ENCODE assay signal across 31 cellular contexts in the genomic region with DNA sequence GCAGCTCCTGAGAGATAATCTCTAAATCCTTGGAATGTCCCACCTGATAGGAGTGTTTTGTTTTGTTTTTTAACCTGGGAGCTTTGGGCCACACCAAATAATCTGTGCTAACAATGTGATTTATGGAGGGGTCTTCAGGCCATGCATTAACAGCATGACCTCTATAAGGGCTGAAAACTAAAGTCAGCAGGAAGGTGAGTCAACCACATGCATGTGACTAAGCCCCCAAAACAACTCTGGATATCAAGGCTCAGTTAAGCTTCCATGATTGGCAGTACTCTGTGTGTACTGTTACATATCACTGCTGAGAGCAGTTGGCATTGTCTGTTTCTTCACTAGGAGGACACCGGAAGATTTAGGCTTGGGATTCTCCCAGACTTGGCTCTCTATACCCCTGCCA. TPM values are rescaled to one million over a fixed set of nuclear protein-coding genes. Genes with fewer than 3 reads are reported as not detected.
A peak's percentile ranks its signal among the peaks of the same experiment; 100 is the strongest.
DNase-seq lines count a peak whose midpoint lies in the region; ATAC-seq, FAIRE-seq and TF ChIP-seq lines count a peak whose summit lies in the region.
"Had no signal": no experiment of that assay in that cellular context is flagged by ENCODE, and none has a peak within 500 bp of the region (broad histone marks: within the 10 kb centered on the region; RNA-seq: fewer than 3 reads in every experiment).

No MANE protein-coding gene starts in this region.

- H3K4me3 ChIP-seq in astrocyte (ENCODE audit: insufficient read depth, low read depth, low read length): no peak overlapping the region
- no peak overlapping the region for H3K4me3 ChIP-seq in neural progenitor cell
- H3K4me3 ChIP-seq: adrenal gland, esophagus squamous epithelium, gastroesophageal sphincter, mucosa of descending colon, prostate gland had no signal

- H3K27me3 ChIP-seq in astrocyte (ENCODE audit: insufficient read depth, low read length): no peaks in the 10 kb centered on the region
- no peaks in the 10 kb centered on the region for H3K27me3 ChIP-seq in neural progenitor cell
- H3K27me3 ChIP-seq: adrenal gland, esophagus squamous epithelium had no signal

- no peak overlapping the region for H3K27ac ChIP-seq in astrocyte (ENCODE audit: low read depth, low read length)
- H3K27ac ChIP-seq in neural progenitor cell: no peak overlapping the region
- H3K27ac ChIP-seq: adrenal gland, C4-2B, esophagus squamous epithelium, gastroesophageal sphincter, KMS-11, prostate gland, WERI-Rb-1 had no signal

- H3K79me2 ChIP-seq in astrocyte (ENCODE audit: insufficient read depth, low read length): peaks cover 11% of the 10 kb centered on the region
- H3K79me2 ChIP-seq in neural progenitor cell (ENCODE audit: low read depth): peaks cover 86% of the 10 kb centered on the region

- H3K4me2 ChIP-seq in astrocyte (ENCODE audit: low read length) (peak overlapping the region; percentile 14), neural progenitor cell (no peak overlapping the region)
- H3K4me2 ChIP-seq: KMS-11 had no signal

- H3K36me3 Mint-ChIP-seq in astrocyte (ENCODE audit: low read depth, unreplicated experiment): no peaks in the 10 kb centered on the region
- no peaks in the 10 kb centered on the region for H3K36me3 Mint-ChIP-seq in neural progenitor cell

- H3K9ac ChIP-seq in astrocyte (ENCODE audit: low read length): no peak overlapping the region
- no peak overlapping the region for H3K9ac ChIP-seq in neural progenitor cell
- H3K9ac ChIP-seq: KMS-11 had no signal

- TF ChIP-seq CTCF in astrocyte (IDR thresholded peaks at IDR 0.05; ENCODE audit: insufficient read depth, low read depth, low read length): no peak
- TF ChIP-seq CTCF in neural progenitor cell (IDR thresholded peaks at IDR 0.05): no peak

- peak overlapping the region; percentile 39 for H2AFZ ChIP-seq in astrocyte (ENCODE audit: low read depth, low read length)
- no peak overlapping the region for H2AFZ ChIP-seq in neural progenitor cell (replicated peaks)

- H3K36me3 ChIP-seq in astrocyte (ENCODE audit: insufficient read depth, low read length) (no peaks in the 10 kb centered on the region), neural progenitor cell (no peaks in the 10 kb centered on the region)
- H3K36me3 ChIP-seq: adrenal gland, esophagus squamous epithelium, gastroesophageal sphincter, prostate gland, WERI-Rb-1 had no signal

- no peaks in the 10 kb centered on the region for H3F3A ChIP-seq in neural progenitor cell (ENCODE audit: low read depth)

- H3K27me3 Mint-ChIP-seq in astrocyte (ENCODE audit: low read depth, unreplicated experiment) (no peaks in the 10 kb centered on the region), neural progenitor cell (ENCODE audit: insufficient read depth, low read depth) (no peaks in the 10 kb centered on the region)
- H3K27me3 Mint-ChIP-seq: activated CD8-positive, alpha-beta memory T cell treated with anti-CD3 and anti-CD28 coated beads, Interleukin-2, amount 10 ng/mL, durations not matched to agents 7 days and 5 days; effector memory CD8-positive, alpha-beta T cell had no signal

- no peak overlapping the region for H3K27ac Mint-ChIP-seq in astrocyte (ENCODE audit: unreplicated experiment)
- H3K27ac Mint-ChIP-seq in neural progenitor cell: peak overlapping the region; percentile 28
- H3K27ac Mint-ChIP-seq: activated CD8-positive, alpha-beta memory T cell treated with anti-CD3 and anti-CD28 coated beads, Interleukin-2, amount 10 ng/mL, durations not matched to agents 7 days and 5 days; activated T-cell treated with anti-CD3 and anti-CD28 coated beads, Interleukin-2, amount 50 U/mL, for 72 hours; effector memory CD8-positive, alpha-beta T cell had no signal

- H4K20me1 ChIP-seq in astrocyte (ENCODE audit: insufficient read depth, low read length): no peaks in the 10 kb centered on the region
- no peaks in the 10 kb centered on the region for H4K20me1 ChIP-seq in neural progenitor cell (ENCODE audit: low read depth)

- H3K9me3 ChIP-seq in astrocyte (ENCODE audit: insufficient read depth, low read depth, low read length) (no peaks in the 10 kb centered on the region), neural progenitor cell (ENCODE audit: low read depth) (no peaks in the 10 kb centered on the region)
- H3K9me3 ChIP-seq: adrenal gland, esophagus squamous epithelium, gastroesophageal sphincter, mucosa of descending colon, prostate gland had no signal

- ATAC-seq in stimulated activated naive CD8-positive, alpha-beta T cell treated with anti-CD3 and anti-CD28 coated beads, Interleukin-15, Interleukin-2, amounts not matched to agents 100 U/mL and 50 U/mL, for 24 hours: no peak
- no peak for ATAC-seq in GM19395 (IDR thresholded peaks at IDR 0.05; ENCODE audit: unreplicated experiment)
- ATAC-seq: activated CD8-positive, alpha-beta memory T cell treated with anti-CD3 and anti-CD28 coated beads, Interleukin-2, amount 10 ng/mL, durations not matched to agents 7 days and 5 days; activated T-cell treated with anti-CD3 and anti-CD28 coated beads, Interleukin-2, amount 50 U/mL, for 72 hours; effector memory CD8-positive, alpha-beta T cell; gastroesophageal sphincter; mucosa of descending colon had no signal

- FAIRE-seq in astrocyte (lab: Jason Lieb, UNC): no peak
- FAIRE-seq: colon, D721Med, GM19239, small intestine, urothelium cell line had no signal

- H3K9me3 Mint-ChIP-seq in astrocyte (ENCODE audit: unreplicated experiment): no peaks in the 10 kb centered on the region
- no peaks in the 10 kb centered on the region for H3K9me3 Mint-ChIP-seq in neural progenitor cell
- H3K9me3 Mint-ChIP-seq: activated T-cell treated with anti-CD3 and anti-CD28 coated beads, Interleukin-2, amount 50 U/mL, for 72 hours; effector memory CD8-positive, alpha-beta T cell; neural crest cell had no signal

- DNase-seq in EL: peak; percentile 21
- DNase-seq in HT1080 (ENCODE audit: low read depth): peak; percentile 57
- no peak for DNase-seq in astrocyte (ENCODE audit: low read depth)
- no peak for DNase-seq in neural progenitor cell (ENCODE audit: low spot score)
- DNase-seq in stimulated activated naive CD8-positive, alpha-beta T cell treated with anti-CD3 and anti-CD28 coated beads, Interleukin-15, Interleukin-2, amounts not matched to agents 100 U/mL and 50 U/mL, for 24 hours: no peak
- DNase-seq in NCI-H748 (lab: John Stamatoyannopoulos, UW; ENCODE audit: unreplicated experiment): no peak
- DNase-seq: activated CD4-positive, alpha-beta T cell treated with anti-CD3 and anti-CD28 coated beads, Interleukin-2, amount 50 U/mL, for 1 hour; activated CD8-positive, alpha-beta memory T cell treated with anti-CD3 and anti-CD28 coated beads, Interleukin-2, amount 10 ng/mL, durations not matched to agents 7 days and 5 days; activated naive CD4-positive, alpha-beta T cell treated with Interleukin-2 at 50 U/mL for 16 hours; activated T-cell treated with anti-CD3 and anti-CD28 coated beads, Interleukin-2, amount 50 U/mL, for 72 hours; adrenal gland; effector memory CD8-positive, alpha-beta T cell; esophagus squamous epithelium; islet precursor cell; mucosa of descending colon; MV-4-11; NCI-H146; NCI-H524 treated with DMSO at 0.1 percent for 48 hours; small intestine; stimulated activated CD4-positive, alpha-beta T cell treated with anti-CD3 and anti-CD28 coated beads, Interleukin-2, amount 100 ng/mL, for 24 hours; WERI-Rb-1 had no signal

- peaks cover 7% of the 10 kb centered on the region for H3K4me1 ChIP-seq in astrocyte (ENCODE audit: insufficient read depth, low read length)
- no peaks in the 10 kb centered on the region for H3K4me1 ChIP-seq in neural progenitor cell
- H3K4me1 ChIP-seq: adrenal gland, esophagus squamous epithelium, gastroesophageal sphincter, prostate gland had no signal

- H3K4me3 Mint-ChIP-seq in astrocyte (ENCODE audit: unreplicated experiment) (no peak overlapping the region), neural progenitor cell (no peak overlapping the region)
- H3K4me3 Mint-ChIP-seq: activated CD8-positive, alpha-beta memory T cell treated with anti-CD3 and anti-CD28 coated beads, Interleukin-2, amount 10 ng/mL, durations not matched to agents 7 days and 5 days; activated T-cell treated with anti-CD3 and anti-CD28 coated beads, Interleukin-2, amount 50 U/mL, for 72 hours; effector memory CD8-positive, alpha-beta T cell; neural crest cell had no signal

- H3K4me1 Mint-ChIP-seq in astrocyte (ENCODE audit: low read depth, unreplicated experiment) (peaks cover 19% of the 10 kb centered on the region), neural progenitor cell (peaks cover 24% of the 10 kb centered on the region)
- H3K4me1 Mint-ChIP-seq: activated CD8-positive, alpha-beta memory T cell treated with anti-CD3 and anti-CD28 coated beads, Interleukin-2, amount 10 ng/mL, durations not matched to agents 7 days and 5 days had no signal

RNA-seq across cellular contexts. Expression of a gene that starts 10.7 kb away (rescaled TPM):
- total RNA-seq in HT1080 (2014; rRNA removed; shearing (Covaris generic)): 12.8 and 15.8 TPM in 2 replicates
- polyA plus RNA-seq in HT1080 (2015; cell fraction: cytosol; rRNA removed): 6.4 and 7.9 TPM in 2 replicates
- 7.2 TPM in 2 replicates for polyA plus RNA-seq in HT1080 (2015; cell fraction: nucleus; rRNA removed)
- 1.3 and 2.1 TPM in 2 replicates for total RNA-seq in astrocyte
- 15.2 and 17.1 TPM in 2 replicates for total RNA-seq in neural progenitor cell (ENCODE audit: low replicate concordance)

RNA-seq across cellular contexts. Expression of a gene that starts 27.0 kb away (rescaled TPM):
- total RNA-seq in HT1080 (2014; rRNA removed; shearing (Covaris generic)): 9.6 and 10.0 TPM in 2 replicates
- polyA plus RNA-seq in HT1080 (2015; cell fraction: cytosol; rRNA removed): 8.1 and 9.2 TPM in 2 replicates
- 10.2 and 12.7 TPM in 2 replicates for polyA plus RNA-seq in HT1080 (2015; cell fraction: nucleus; rRNA removed)
- total RNA-seq in astrocyte (14.5 and 15.1 TPM in 2 replicates), neural progenitor cell (ENCODE audit: low replicate concordance) (1.1 and 3.7 TPM in 2 replicates)

RNA-seq across cellular contexts. Expression of a gene that starts 28.8 kb away (rescaled TPM):
- total RNA-seq in HT1080 (2014; rRNA removed; shearing (Covaris generic)): 43.4 and 47.5 TPM in 2 replicates
- polyA plus RNA-seq in HT1080 (2015; cell fraction: cytosol; rRNA removed): 38.5 and 38.7 TPM in 2 replicates
- polyA plus RNA-seq in HT1080 (2015; cell fraction: nucleus; rRNA removed): 63.5 and 65.7 TPM in 2 replicates
- total RNA-seq in astrocyte (44.6 and 51.2 TPM in 2 replicates), neural progenitor cell (ENCODE audit: low replicate concordance) (20.7 and 31.2 TPM in 2 replicates)

RNA-seq across cellular contexts. Expression of a gene that starts 48.5 kb away (rescaled TPM):
- 24.3 and 36.5 TPM in 2 replicates for total RNA-seq in HT1080 (2014; rRNA removed; shearing (Covaris generic))
- 108 and 125 TPM in 2 replicates for polyA plus RNA-seq in HT1080 (2015; cell fraction: cytosol; rRNA removed)
- 54.0 and 57.1 TPM in 2 replicates for polyA plus RNA-seq in HT1080 (2015; cell fraction: nucleus; rRNA removed)
- total RNA-seq in astrocyte: 64.1 and 67.0 TPM in 2 replicates
- 24.9 and 50.4 TPM in 2 replicates for total RNA-seq in neural progenitor cell (ENCODE audit: low replicate concordance)

RNA-seq across cellular contexts. Expression of a gene that starts 57.7 kb away (rescaled TPM):
- 314 and 408 TPM in 2 replicates for total RNA-seq in HT1080 (2014; rRNA removed; shearing (Covaris generic))
- 425 and 442 TPM in 2 replicates for polyA plus RNA-seq in HT1080 (2015; cell fraction: cytosol; rRNA removed)
- 278 and 285 TPM in 2 replicates for polyA plus RNA-seq in HT1080 (2015; cell fraction: nucleus; rRNA removed)
- 130 and 173 TPM in 2 replicates for total RNA-seq in astrocyte
- 356 and 519 TPM in 2 replicates for total RNA-seq in neural progenitor cell (ENCODE audit: low replicate concordance)

Comparison
In these comparisons a context has a peak if more than half of its experiments do, and no peak if none do; other contexts are left out.
1. DNase-seq: peak in EL (single experiment) and HT1080 (single experiment); none in astrocyte (single experiment), neural progenitor cell (single experiment), stimulated activated naive CD8-positive, alpha-beta T cell treated with anti-CD3 and anti-CD28 coated beads, Interleukin-15, Interleukin-2, amounts not matched to agents 100 U/mL and 50 U/mL, for 24 hours (single experiment) and NCI-H748 (single experiment).